Comparison of ENCODE assay signal across 26 cellular contexts in the genomic region with DNA sequence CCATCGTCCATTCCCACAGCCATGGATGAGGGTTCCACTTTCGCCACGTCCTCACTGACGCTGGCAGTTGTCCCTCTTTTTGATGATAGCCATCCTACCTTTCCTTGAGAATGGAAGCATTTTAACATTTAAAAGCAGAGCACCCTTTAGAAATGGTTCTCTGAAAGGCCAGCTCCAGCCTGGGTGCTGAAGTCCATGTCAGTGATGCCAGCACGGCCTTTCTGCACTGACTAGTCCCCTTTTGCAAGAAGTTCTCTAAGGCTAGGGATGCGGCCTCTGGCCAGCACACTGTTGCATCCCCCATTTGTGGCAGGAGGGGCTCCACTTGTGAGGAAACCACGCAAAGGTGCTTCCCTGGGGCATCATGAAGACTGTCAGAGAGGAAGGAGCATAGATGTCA.
"Had no signal": no experiment of that assay in that cellular context is flagged by ENCODE, and none has a peak within 500 bp of the region (broad histone marks: within the 10 kb centered on the region; RNA-seq: fewer than 3 reads in every experiment).

No MANE protein-coding gene starts in this region.

- DNase-seq: activated CD4-positive, alpha-beta memory T cell treated with anti-CD3 and anti-CD28 coated beads, Interleukin-2, amount 10 ng/mL, durations not matched to agents 7 days and 5 days; activated CD4-positive, alpha-beta T cell treated with anti-CD3 and anti-CD28 coated beads for 36 hours; activated CD4-positive, alpha-beta T cell treated with anti-CD3 and anti-CD28 coated beads, Interleukin-2, amount 50 U/mL, for 1 hour; activated CD8-positive, alpha-beta memory T cell treated with anti-CD3 and anti-CD28 coated beads, Interleukin-2, amount 50 U/mL, for 4 hours; activated effector memory CD4-positive, alpha-beta T cell treated with Interleukin-2 at 50 U/mL for 16 hours; activated naive CD4-positive, alpha-beta T cell treated with Interleukin-2 at 50 U/mL for 16 hours; activated T-cell treated with anti-CD3 and anti-CD28 coated beads, Interleukin-2, amount 50 U/mL, for 24 hours; caudate nucleus; MM.1S; NCI-H1105; NCI-H1436; NCI-H187; NCI-H2081; NCI-H69; NK-92 treated with Interleukin-12 subunit alpha and Interleukin-12 subunit beta, amount 100 ng/mL, for 24 hours; OCI-M1; RPMI8226; T-cell; T-helper 2 cell; T1000; WERI-Rb-1 had no signal

- H3K27ac Mint-ChIP-seq: activated CD4-positive, alpha-beta memory T cell treated with anti-CD3 and anti-CD28 coated beads, Interleukin-2, amount 10 ng/mL, durations not matched to agents 7 days and 5 days; activated CD4-positive, alpha-beta T cell treated with anti-CD3 and anti-CD28 coated beads for 36 hours; activated naive CD8-positive, alpha-beta T cell; activated T-cell treated with anti-CD3 and anti-CD28 coated beads, Interleukin-2, amount 50 U/mL, for 24 hours; activated T-helper 1 cell treated with anti-CD3 and anti-CD28 coated beads, Interleukin-12 subunit alpha, Interleukin-12 subunit beta, Interleukin-2, Interleukin-4 antibody, amounts not matched to agents 30 ng/mL and 10 ng/mL and 1 ng/mL, durations not matched to agents 14 hours and 24 hours and 36 hours; T-cell had no signal

- H3K27ac ChIP-seq: SK-N-MC, WERI-Rb-1 had no signal

- H3K27me3 Mint-ChIP-seq: activated CD4-positive, alpha-beta memory T cell treated with anti-CD3 and anti-CD28 coated beads, Interleukin-2, amount 10 ng/mL, durations not matched to agents 7 days and 5 days; activated CD4-positive, alpha-beta T cell treated with anti-CD3 and anti-CD28 coated beads for 36 hours; activated naive CD8-positive, alpha-beta T cell; activated T-cell treated with anti-CD3 and anti-CD28 coated beads, Interleukin-2, amount 50 U/mL, for 24 hours; T-cell had no signal

- H3K4me3 ChIP-seq: SK-N-MC had no signal

- H3K4me1 Mint-ChIP-seq: activated CD4-positive, alpha-beta memory T cell treated with anti-CD3 and anti-CD28 coated beads, Interleukin-2, amount 10 ng/mL, durations not matched to agents 7 days and 5 days; activated CD4-positive, alpha-beta T cell treated with anti-CD3 and anti-CD28 coated beads for 36 hours had no signal

- H3K4me3 Mint-ChIP-seq: activated CD4-positive, alpha-beta memory T cell treated with anti-CD3 and anti-CD28 coated beads, Interleukin-2, amount 10 ng/mL, durations not matched to agents 7 days and 5 days; activated CD4-positive, alpha-beta T cell treated with anti-CD3 and anti-CD28 coated beads for 36 hours; activated naive CD8-positive, alpha-beta T cell; activated T-cell treated with anti-CD3 and anti-CD28 coated beads, Interleukin-2, amount 50 U/mL, for 24 hours; activated T-helper 1 cell treated with anti-CD3 and anti-CD28 coated beads, Interleukin-12 subunit alpha, Interleukin-12 subunit beta, Interleukin-2, Interleukin-4 antibody, amounts not matched to agents 30 ng/mL and 10 ng/mL and 1 ng/mL, durations not matched to agents 14 hours and 24 hours and 36 hours; T-cell had no signal

- H3K9me3 Mint-ChIP-seq: activated CD4-positive, alpha-beta memory T cell treated with anti-CD3 and anti-CD28 coated beads, Interleukin-2, amount 10 ng/mL, durations not matched to agents 7 days and 5 days; activated T-cell treated with anti-CD3 and anti-CD28 coated beads, Interleukin-2, amount 50 U/mL, for 24 hours; activated T-helper 1 cell treated with anti-CD3 and anti-CD28 coated beads, Interleukin-12 subunit alpha, Interleukin-12 subunit beta, Interleukin-2, Interleukin-4 antibody, amounts not matched to agents 30 ng/mL and 10 ng/mL and 1 ng/mL, durations not matched to agents 14 hours and 24 hours and 36 hours; T-cell had no signal

- ATAC-seq: activated CD4-positive, alpha-beta T cell treated with anti-CD3 and anti-CD28 coated beads for 36 hours; Panc1; Right ventricle myocardium inferior; T-cell had no signal
